17 cellular contexts compared by ENCODE assay signal in genomic region chr13:29524641-29525040, GRCh38.
"Had no signal": no experiment of that assay in that cellular context is flagged by ENCODE, and none has a peak within 500 bp of the region (broad histone marks: within the 10 kb centered on the region; RNA-seq: fewer than 3 reads in every experiment).

No MANE protein-coding gene starts in this region.

- H3K27ac ChIP-seq: gastrocnemius medialis, pancreas, right lobe of liver, stomach, upper lobe of left lung, WERI-Rb-1 had no signal

- H3K36me3 ChIP-seq: gastrocnemius medialis, right lobe of liver had no signal

- H3K4me1 ChIP-seq: gastrocnemius medialis, pancreas, right lobe of liver, upper lobe of left lung had no signal

- DNase-seq: activated CD4-positive, alpha-beta T cell treated with anti-CD3 and anti-CD28 coated beads for 1 hour; activated CD8-positive, alpha-beta memory T cell treated with anti-CD3 and anti-CD28 coated beads for 24 hours; activated CD8-positive, alpha-beta memory T cell treated with anti-CD3 and anti-CD28 coated beads, Interleukin-2, amount 50 U/mL, for 48 hours; activated gamma-delta T cell treated with Interleukin-2 at 50 U/mL for 16 hours; amygdala; central memory CD4-positive, alpha-beta T cell; gastrocnemius medialis; head of caudate nucleus; right lobe of liver; small intestine; stimulated activated CD4-positive, alpha-beta T cell treated with anti-CD3 and anti-CD28 coated beads, Interleukin-4, amount 100 ng/mL, for 24 hours; stomach; upper lobe of left lung; WERI-Rb-1 had no signal

- H3K4me3 ChIP-seq: gastrocnemius medialis, pancreas, right lobe of liver, stomach, upper lobe of left lung had no signal

- ATAC-seq: esophagus mucosa; gastrocnemius medialis; pancreas; stimulated activated effector memory CD8-positive, alpha-beta T cell treated with anti-CD3 and anti-CD28 coated beads, Interleukin-12 subunit alpha, Interleukin-12 subunit beta, amount 100 ng/mL, for 72 hours had no signal

- H3K27me3 ChIP-seq: gastrocnemius medialis, pancreas, right lobe of liver, stomach, upper lobe of left lung had no signal

- H3K9me3 ChIP-seq: gastrocnemius medialis, pancreas, right lobe of liver, stomach, upper lobe of left lung had no signal
